Comparison of ENCODE assay signal across 1 cellular context in the genomic region with DNA sequence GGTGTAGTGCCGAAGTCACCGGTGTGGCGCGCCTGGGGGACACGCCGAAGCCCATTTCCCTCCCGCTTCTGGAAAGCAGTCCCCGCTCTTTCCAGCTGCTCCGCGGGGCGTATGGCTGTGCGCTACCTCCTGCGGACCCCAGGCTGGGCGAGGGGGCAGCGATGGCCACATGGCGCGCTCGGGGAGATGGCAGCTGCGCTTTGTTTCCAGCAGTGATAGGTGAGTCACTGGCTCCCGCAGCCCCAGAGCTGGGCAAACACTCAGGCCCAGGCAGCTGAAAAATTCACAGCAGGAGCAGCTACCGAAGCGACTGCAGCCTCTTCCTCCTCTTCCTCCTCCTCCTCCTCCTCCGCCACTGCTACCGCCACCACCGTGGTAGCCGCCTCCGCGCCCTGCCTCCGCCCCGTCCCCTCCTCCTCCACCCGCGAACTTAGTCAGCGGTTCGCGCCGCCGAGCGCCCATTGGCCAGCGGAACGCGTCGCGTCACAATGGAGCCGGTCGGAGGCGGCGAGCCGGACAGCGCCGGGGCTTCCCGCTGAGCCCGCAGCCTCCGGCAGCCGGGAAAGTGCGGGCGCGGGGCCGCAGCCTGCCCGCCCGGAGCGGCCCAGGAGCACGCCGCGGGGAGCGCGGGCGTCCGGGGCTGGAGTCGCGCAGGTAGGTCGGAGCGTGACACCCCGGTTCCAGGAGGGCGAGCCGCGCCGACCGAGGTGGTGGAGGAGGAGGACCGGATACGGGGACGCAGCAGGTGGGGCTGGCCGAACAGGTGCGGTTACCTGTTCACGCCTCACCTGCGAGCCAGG.
TF ChIP-seq lines count a peak whose summit lies in the region.

A gene (plus strand): TSS at position 461 of the 800 bp plus-strand sequence. CDS start 57,822 bp downstream, outside the sequence.

TF ChIP-seq in WTC11, 78 proteins besides CTCF, POLR2A, EP300 and RAD21 (continued from another document and continues in another):
- TF ChIP-seq, protein P1, sequence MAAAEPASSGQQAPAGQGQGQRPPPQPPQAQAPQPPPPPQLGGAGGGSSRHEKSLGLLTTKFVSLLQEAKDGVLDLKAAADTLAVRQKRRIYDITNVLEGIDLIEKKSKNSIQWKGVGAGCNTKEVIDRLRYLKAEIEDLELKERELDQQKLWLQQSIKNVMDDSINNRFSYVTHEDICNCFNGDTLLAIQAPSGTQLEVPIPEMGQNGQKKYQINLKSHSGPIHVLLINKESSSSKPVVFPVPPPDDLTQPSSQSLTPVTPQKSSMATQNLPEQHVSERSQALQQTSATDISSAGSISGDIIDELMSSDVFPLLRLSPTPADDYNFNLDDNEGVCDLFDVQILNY (CRISPR knock-in tag; IDR thresholded peaks at IDR 0.05): peak; percentile 86
- no peak for TF ChIP-seq RELA (CRISPR knock-in tag; IDR thresholded peaks at IDR 0.05; ENCODE audit: borderline replicate concordance)
- TF ChIP-seq IRF2 (CRISPR knock-in tag; IDR thresholded peaks at IDR 0.05; ENCODE audit: borderline replicate concordance, low read depth): 0 out of 2 replicates have a peak, but pooled peaks have one; percentile 19
- TF ChIP-seq, protein P2, sequence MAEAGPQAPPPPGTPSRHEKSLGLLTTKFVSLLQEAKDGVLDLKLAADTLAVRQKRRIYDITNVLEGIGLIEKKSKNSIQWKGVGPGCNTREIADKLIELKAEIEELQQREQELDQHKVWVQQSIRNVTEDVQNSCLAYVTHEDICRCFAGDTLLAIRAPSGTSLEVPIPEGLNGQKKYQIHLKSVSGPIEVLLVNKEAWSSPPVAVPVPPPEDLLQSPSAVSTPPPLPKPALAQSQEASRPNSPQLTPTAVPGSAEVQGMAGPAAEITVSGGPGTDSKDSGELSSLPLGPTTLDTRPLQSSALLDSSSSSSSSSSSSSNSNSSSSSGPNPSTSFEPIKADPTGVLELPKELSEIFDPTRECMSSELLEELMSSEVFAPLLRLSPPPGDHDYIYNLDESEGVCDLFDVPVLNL (CRISPR knock-in tag; IDR thresholded peaks at IDR 0.05; ENCODE audit: borderline replicate concordance, low read depth): peak; percentile 51; the same call in 1 of the 2 replicates
- 0 out of 2 replicates have a peak, but pooled peaks have one; percentile 77 for TF ChIP-seq TCF7 (CRISPR knock-in tag; IDR thresholded peaks at IDR 0.05; ENCODE audit: low read depth)
- no peak for TF ChIP-seq JAZF1 (CRISPR knock-in tag; IDR thresholded peaks at IDR 0.05)
- TF ChIP-seq NR2C2 (CRISPR knock-in tag; IDR thresholded peaks at IDR 0.05): no peak
- TF ChIP-seq, protein P3, sequence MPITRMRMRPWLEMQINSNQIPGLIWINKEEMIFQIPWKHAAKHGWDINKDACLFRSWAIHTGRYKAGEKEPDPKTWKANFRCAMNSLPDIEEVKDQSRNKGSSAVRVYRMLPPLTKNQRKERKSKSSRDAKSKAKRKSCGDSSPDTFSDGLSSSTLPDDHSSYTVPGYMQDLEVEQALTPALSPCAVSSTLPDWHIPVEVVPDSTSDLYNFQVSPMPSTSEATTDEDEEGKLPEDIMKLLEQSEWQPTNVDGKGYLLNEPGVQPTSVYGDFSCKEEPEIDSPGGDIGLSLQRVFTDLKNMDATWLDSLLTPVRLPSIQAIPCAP (CRISPR knock-in tag; IDR thresholded peaks at IDR 0.05): peak; percentile 82
- peak; percentile 50; the same call in 1 of the 2 replicates for TF ChIP-seq ATF1 (CRISPR knock-in tag; IDR thresholded peaks at IDR 0.05)
- TF ChIP-seq, protein P4, sequence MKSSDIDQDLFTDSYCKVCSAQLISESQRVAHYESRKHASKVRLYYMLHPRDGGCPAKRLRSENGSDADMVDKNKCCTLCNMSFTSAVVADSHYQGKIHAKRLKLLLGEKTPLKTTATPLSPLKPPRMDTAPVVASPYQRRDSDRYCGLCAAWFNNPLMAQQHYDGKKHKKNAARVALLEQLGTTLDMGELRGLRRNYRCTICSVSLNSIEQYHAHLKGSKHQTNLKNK (CRISPR knock-in tag; IDR thresholded peaks at IDR 0.05): no peak
- TF ChIP-seq HMGA2 (CRISPR knock-in tag; IDR thresholded peaks at IDR 0.05): no peak
- TF ChIP-seq, protein P5, sequence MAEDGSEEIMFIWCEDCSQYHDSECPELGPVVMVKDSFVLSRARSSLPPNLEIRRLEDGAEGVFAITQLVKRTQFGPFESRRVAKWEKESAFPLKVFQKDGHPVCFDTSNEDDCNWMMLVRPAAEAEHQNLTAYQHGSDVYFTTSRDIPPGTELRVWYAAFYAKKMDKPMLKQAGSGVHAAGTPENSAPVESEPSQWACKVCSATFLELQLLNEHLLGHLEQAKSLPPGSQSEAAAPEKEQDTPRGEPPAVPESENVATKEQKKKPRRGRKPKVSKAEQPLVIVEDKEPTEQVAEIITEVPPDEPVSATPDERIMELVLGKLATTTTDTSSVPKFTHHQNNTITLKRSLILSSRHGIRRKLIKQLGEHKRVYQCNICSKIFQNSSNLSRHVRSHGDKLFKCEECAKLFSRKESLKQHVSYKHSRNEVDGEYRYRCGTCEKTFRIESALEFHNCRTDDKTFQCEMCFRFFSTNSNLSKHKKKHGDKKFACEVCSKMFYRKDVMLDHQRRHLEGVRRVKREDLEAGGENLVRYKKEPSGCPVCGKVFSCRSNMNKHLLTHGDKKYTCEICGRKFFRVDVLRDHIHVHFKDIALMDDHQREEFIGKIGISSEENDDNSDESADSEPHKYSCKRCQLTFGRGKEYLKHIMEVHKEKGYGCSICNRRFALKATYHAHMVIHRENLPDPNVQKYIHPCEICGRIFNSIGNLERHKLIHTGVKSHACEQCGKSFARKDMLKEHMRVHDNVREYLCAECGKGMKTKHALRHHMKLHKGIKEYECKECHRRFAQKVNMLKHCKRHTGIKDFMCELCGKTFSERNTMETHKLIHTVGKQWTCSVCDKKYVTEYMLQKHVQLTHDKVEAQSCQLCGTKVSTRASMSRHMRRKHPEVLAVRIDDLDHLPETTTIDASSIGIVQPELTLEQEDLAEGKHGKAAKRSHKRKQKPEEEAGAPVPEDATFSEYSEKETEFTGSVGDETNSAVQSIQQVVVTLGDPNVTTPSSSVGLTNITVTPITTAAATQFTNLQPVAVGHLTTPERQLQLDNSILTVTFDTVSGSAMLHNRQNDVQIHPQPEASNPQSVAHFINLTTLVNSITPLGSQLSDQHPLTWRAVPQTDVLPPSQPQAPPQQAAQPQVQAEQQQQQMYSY (CRISPR knock-in tag; IDR thresholded peaks at IDR 0.05): peak; percentile 57; the same call in 1 of the 2 replicates
- TF ChIP-seq, protein P6, sequence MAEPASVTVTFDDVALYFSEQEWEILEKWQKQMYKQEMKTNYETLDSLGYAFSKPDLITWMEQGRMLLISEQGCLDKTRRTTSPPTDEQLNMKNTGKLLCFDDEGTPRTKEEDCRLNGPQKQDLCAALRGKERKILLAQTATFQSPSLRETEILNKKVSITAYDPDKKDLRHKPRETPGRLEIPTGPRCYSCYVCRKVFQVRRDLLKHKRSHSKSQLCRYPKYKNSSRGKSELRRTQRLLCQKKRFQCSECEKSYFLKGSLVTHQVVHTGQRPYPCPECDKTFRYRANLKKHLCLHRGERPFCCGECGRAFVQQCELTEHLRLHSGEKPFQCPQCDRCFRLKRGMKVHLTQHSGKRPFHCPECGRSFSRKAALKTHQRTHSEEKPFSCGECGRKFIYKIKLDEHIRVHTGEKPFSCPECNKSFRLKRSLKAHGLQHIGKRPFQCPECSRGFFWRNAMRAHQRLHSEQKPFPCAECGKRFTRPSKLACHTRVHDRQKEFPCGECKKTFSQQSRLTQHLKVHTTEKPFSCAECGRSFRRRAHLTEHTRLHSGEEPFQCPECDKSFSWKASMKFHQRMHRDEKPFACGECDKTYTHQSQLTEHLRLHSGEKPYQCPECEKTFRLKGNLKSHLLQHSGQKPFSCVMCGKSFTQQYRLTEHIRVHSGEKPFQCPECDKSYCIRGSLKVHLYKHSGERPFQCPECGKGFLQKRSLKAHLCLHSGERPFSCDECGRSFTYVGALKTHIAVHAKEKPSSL (CRISPR knock-in tag; conservative IDR thresholded peaks at IDR 0.05): no peak
- TF ChIP-seq, protein P7, sequence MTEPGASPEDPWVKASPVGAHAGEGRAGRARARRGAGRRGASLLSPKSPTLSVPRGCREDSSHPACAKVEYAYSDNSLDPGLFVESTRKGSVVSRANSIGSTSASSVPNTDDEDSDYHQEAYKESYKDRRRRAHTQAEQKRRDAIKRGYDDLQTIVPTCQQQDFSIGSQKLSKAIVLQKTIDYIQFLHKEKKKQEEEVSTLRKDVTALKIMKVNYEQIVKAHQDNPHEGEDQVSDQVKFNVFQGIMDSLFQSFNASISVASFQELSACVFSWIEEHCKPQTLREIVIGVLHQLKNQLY (CRISPR knock-in tag; IDR thresholded peaks at IDR 0.05): no peak
- TF ChIP-seq JUN (CRISPR knock-in tag; IDR thresholded peaks at IDR 0.05): no peak; the same call in 1 of the 2 replicates
- TF ChIP-seq CREM (CRISPR knock-in tag; IDR thresholded peaks at IDR 0.05): peak; percentile 78
- no peak for TF ChIP-seq TP53 (CRISPR knock-in tag; IDR thresholded peaks at IDR 0.05)
- no peak for TF ChIP-seq SOX15 (CRISPR knock-in tag; IDR thresholded peaks at IDR 0.05)
- TF ChIP-seq, protein P8, sequence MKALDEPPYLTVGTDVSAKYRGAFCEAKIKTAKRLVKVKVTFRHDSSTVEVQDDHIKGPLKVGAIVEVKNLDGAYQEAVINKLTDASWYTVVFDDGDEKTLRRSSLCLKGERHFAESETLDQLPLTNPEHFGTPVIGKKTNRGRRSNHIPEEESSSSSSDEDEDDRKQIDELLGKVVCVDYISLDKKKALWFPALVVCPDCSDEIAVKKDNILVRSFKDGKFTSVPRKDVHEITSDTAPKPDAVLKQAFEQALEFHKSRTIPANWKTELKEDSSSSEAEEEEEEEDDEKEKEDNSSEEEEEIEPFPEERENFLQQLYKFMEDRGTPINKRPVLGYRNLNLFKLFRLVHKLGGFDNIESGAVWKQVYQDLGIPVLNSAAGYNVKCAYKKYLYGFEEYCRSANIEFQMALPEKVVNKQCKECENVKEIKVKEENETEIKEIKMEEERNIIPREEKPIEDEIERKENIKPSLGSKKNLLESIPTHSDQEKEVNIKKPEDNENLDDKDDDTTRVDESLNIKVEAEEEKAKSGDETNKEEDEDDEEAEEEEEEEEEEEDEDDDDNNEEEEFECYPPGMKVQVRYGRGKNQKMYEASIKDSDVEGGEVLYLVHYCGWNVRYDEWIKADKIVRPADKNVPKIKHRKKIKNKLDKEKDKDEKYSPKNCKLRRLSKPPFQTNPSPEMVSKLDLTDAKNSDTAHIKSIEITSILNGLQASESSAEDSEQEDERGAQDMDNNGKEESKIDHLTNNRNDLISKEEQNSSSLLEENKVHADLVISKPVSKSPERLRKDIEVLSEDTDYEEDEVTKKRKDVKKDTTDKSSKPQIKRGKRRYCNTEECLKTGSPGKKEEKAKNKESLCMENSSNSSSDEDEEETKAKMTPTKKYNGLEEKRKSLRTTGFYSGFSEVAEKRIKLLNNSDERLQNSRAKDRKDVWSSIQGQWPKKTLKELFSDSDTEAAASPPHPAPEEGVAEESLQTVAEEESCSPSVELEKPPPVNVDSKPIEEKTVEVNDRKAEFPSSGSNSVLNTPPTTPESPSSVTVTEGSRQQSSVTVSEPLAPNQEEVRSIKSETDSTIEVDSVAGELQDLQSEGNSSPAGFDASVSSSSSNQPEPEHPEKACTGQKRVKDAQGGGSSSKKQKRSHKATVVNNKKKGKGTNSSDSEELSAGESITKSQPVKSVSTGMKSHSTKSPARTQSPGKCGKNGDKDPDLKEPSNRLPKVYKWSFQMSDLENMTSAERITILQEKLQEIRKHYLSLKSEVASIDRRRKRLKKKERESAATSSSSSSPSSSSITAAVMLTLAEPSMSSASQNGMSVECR (CRISPR knock-in tag; IDR thresholded peaks at IDR 0.05; ENCODE audit: borderline replicate concordance): no peak; the same call in 1 of the 2 replicates
- TF ChIP-seq NFE2L1 (CRISPR knock-in tag; IDR thresholded peaks at IDR 0.05): no peak; the same call in 1 of the 2 replicates
- TF ChIP-seq ZNF423 (CRISPR knock-in tag; IDR thresholded peaks at IDR 0.05): peak; percentile 78
- TF ChIP-seq FOXK1 (CRISPR knock-in tag; IDR thresholded peaks at IDR 0.05): peak; percentile 9; the same call in 1 of the 2 replicates
- no peak for TF ChIP-seq SMAD4 (CRISPR knock-in tag; IDR thresholded peaks at IDR 0.05)
- TF ChIP-seq CBFB (CRISPR knock-in tag; IDR thresholded peaks at IDR 0.05; ENCODE audit: low read depth): peak; percentile 85
- TF ChIP-seq OVOL2 (CRISPR knock-in tag; IDR thresholded peaks at IDR 0.05; ENCODE audit: borderline replicate concordance): no peak
- TF ChIP-seq, protein P9, sequence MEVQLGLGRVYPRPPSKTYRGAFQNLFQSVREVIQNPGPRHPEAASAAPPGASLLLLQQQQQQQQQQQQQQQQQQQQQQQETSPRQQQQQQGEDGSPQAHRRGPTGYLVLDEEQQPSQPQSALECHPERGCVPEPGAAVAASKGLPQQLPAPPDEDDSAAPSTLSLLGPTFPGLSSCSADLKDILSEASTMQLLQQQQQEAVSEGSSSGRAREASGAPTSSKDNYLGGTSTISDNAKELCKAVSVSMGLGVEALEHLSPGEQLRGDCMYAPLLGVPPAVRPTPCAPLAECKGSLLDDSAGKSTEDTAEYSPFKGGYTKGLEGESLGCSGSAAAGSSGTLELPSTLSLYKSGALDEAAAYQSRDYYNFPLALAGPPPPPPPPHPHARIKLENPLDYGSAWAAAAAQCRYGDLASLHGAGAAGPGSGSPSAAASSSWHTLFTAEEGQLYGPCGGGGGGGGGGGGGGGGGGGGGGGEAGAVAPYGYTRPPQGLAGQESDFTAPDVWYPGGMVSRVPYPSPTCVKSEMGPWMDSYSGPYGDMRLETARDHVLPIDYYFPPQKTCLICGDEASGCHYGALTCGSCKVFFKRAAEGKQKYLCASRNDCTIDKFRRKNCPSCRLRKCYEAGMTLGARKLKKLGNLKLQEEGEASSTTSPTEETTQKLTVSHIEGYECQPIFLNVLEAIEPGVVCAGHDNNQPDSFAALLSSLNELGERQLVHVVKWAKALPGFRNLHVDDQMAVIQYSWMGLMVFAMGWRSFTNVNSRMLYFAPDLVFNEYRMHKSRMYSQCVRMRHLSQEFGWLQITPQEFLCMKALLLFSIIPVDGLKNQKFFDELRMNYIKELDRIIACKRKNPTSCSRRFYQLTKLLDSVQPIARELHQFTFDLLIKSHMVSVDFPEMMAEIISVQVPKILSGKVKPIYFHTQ (CRISPR knock-in tag; IDR thresholded peaks at IDR 0.05): no peak
- no peak for TF ChIP-seq ZNF219 (CRISPR knock-in tag; IDR thresholded peaks at IDR 0.05; ENCODE audit: borderline replicate concordance)
- TF ChIP-seq GABPB1 (CRISPR knock-in tag; IDR thresholded peaks at IDR 0.05): no peak
- no peak for TF ChIP-seq CREB1 (CRISPR knock-in tag; IDR thresholded peaks at IDR 0.05)
- TF ChIP-seq, protein P10, sequence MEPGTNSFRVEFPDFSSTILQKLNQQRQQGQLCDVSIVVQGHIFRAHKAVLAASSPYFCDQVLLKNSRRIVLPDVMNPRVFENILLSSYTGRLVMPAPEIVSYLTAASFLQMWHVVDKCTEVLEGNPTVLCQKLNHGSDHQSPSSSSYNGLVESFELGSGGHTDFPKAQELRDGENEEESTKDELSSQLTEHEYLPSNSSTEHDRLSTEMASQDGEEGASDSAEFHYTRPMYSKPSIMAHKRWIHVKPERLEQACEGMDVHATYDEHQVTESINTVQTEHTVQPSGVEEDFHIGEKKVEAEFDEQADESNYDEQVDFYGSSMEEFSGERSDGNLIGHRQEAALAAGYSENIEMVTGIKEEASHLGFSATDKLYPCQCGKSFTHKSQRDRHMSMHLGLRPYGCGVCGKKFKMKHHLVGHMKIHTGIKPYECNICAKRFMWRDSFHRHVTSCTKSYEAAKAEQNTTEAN (CRISPR knock-in tag; IDR thresholded peaks at IDR 0.05): peak; percentile 78
- TF ChIP-seq ZNF416 (CRISPR knock-in tag; IDR thresholded peaks at IDR 0.05): no peak; the same call in 1 of the 2 replicates
- no peak; the same call in 1 of the 2 replicates for TF ChIP-seq ETV6 (CRISPR knock-in tag; IDR thresholded peaks at IDR 0.05)
- TF ChIP-seq ZBTB21 (CRISPR knock-in tag; IDR thresholded peaks at IDR 0.05; ENCODE audit: borderline replicate concordance): no peak; the same call in 1 of the 2 replicates
